ENCODE assay signal across 17 cellular contexts in the genomic region with DNA sequence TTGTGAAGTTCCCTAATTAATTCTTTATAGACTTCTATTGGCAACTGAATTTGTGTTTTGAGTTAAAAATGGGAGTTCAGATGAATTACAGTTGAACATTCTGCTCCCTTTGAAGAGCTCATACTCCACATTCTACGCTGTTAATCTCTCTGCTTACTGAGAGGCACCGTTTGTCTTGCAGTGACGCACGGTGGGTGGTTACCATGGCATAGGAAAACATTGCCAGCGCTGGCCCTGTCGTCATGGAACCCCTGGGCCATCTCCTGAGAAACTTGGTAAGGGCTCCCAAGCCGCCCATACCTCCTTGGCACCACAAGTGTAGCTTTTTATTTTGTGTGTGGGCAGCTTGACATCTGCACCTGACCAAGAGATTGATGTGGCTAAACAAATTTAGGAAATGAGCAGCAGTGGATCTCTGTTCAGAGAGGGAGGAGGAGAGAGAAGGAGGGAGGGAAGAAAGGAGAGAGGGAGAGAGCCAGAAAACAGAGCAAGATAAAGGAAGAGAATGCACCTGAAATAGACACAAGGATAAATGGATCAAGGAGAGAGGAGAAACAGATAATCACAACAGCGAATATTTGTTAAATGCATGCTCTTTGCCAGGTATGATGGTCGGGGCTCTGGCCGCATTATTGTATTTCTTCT.
DNase-seq lines count a peak whose midpoint lies in the region; ATAC-seq, FAIRE-seq and TF ChIP-seq lines count a peak whose summit lies in the region.
"Had no signal": no experiment of that assay in that cellular context is flagged by ENCODE, and none has a peak within 500 bp of the region (broad histone marks: within the 10 kb centered on the region; RNA-seq: fewer than 3 reads in every experiment).

No MANE protein-coding gene starts in this region.

- no peaks in the 10 kb centered on the region for H3K27me3 ChIP-seq in A673 (replicated peaks; ENCODE audit: insufficient read depth, low read depth, low read length, poor library complexity)
- H3K27me3 ChIP-seq in neural progenitor cell = no peaks in the 10 kb centered on the region
- no peaks in the 10 kb centered on the region for H3K27me3 ChIP-seq in HAP-1 (ENCODE audit: low read depth)
- no peaks in the 10 kb centered on the region for H3K27me3 ChIP-seq in osteoblast (ENCODE audit: insufficient read depth, low read length)

- H3K27ac Mint-ChIP-seq in neural progenitor cell (no peak overlapping the region), MCF 10A (ENCODE audit: low read depth, unreplicated experiment) (no peak overlapping the region)
- H3K27ac Mint-ChIP-seq: activated naive CD8-positive, alpha-beta T cell treated with anti-CD3 and anti-CD28 coated beads for 36 hours; immature natural killer cell; nephron had no signal

- in situ Hi-C loops in SK-MEL-5 (cut with HindIII; ENCODE audit: low pct_unique_long_range_greater_than_20kb, low sequenced_read_pairs) = no loop called here
- in situ Hi-C loops in HAP-1 (cut with MboI; ENCODE audit: low sequenced_read_pairs) = no loop called here

- H3K36me3 Mint-ChIP-seq in neural progenitor cell (no peaks in the 10 kb centered on the region), MCF 10A (ENCODE audit: insufficient read depth, unreplicated experiment) (no peaks in the 10 kb centered on the region)
- H3K36me3 Mint-ChIP-seq: activated naive CD8-positive, alpha-beta T cell treated with anti-CD3 and anti-CD28 coated beads for 36 hours; immature natural killer cell had no signal

- POLR2A ChIA-PET in A673 (lab: Charles Lee; ENCODE audit: low non-redundant PET) (no interaction called here), MCF 10A (lab: Yijun Ruan, JAX) (no interaction called here)

- H3K4me3 ChIP-seq in A673 (ENCODE audit: low read depth, low read length, poor library complexity, severe bottlenecking) (no peak overlapping the region), neural progenitor cell (no peak overlapping the region), HAP-1 (no peak overlapping the region), osteoblast (ENCODE audit: insufficient read depth, low read length) (no peak overlapping the region)
- H3K4me3 ChIP-seq: coronary artery, K562 had no signal

- H4K20me1 ChIP-seq in neural progenitor cell (ENCODE audit: low read depth) (no peaks in the 10 kb centered on the region), osteoblast (ENCODE audit: insufficient read depth, low read length) (no peaks in the 10 kb centered on the region)

- no peaks in the 10 kb centered on the region for H3K9me3 ChIP-seq in A673 (ENCODE audit: low read depth, low read length, poor library complexity, severe bottlenecking)
- H3K9me3 ChIP-seq in neural progenitor cell (ENCODE audit: low read depth) = no peaks in the 10 kb centered on the region
- H3K9me3 ChIP-seq in HAP-1 = no peaks in the 10 kb centered on the region
- H3K9me3 ChIP-seq in osteoblast (ENCODE audit: low read depth, low read length) = no peaks in the 10 kb centered on the region

- BruUV-seq in A673 (replicated peaks; lab: Mats Ljungman, UMichigan) (no TSS peak), MCF 10A (replicated peaks; lab: Mats Ljungman, UMichigan) (no TSS peak)

- H3F3A ChIP-seq in neural progenitor cell (ENCODE audit: low read depth) = no peaks in the 10 kb centered on the region

- intact Hi-C loops in A673 (cut with micrococcal nuclease; ENCODE audit: unreplicated experiment) (no loop called here), left ventricle myocardium superior (cut with micrococcal nuclease) (no loop called here), MCF 10A (cut with micrococcal nuclease) (no loop called here)

- H3K9me3 Mint-ChIP-seq in neural progenitor cell (peaks cover 6% of the 10 kb centered on the region), MCF 10A (ENCODE audit: unreplicated experiment) (peaks cover 29% of the 10 kb centered on the region)

- peak; percentile 40 for DNase-seq in A673 (ENCODE audit: low spot score)
- DNase-seq in SK-MEL-5 (ENCODE audit: low read depth, low spot score) = peak; percentile 71
- DNase-seq in left ventricle myocardium superior = peak; percentile 80
- peak; percentile 51 for DNase-seq in neural progenitor cell (ENCODE audit: low spot score)
- no peak for DNase-seq in HAP-1 (ENCODE audit: low spot score in 2 of 2)
- no peak for DNase-seq in MCF 10A (ENCODE audit: unreplicated experiment)
- no peak for DNase-seq in GM12891 (ENCODE audit: insufficient read length, low spot score)
- no peak for DNase-seq in osteoblast (ENCODE audit: insufficient read length, low spot score, missing footprints)
- DNase-seq: activated CD8-positive, alpha-beta memory T cell treated with anti-CD3 and anti-CD28 coated beads, Interleukin-2, amount 50 U/mL, for 4 hours; activated naive CD8-positive, alpha-beta T cell treated with anti-CD3 and anti-CD28 coated beads for 36 hours; immature natural killer cell; NCI-H1436; stimulated activated CD4-positive, alpha-beta T cell treated with anti-CD3 and anti-CD28 coated beads, Interleukin-15, amount 100 ng/mL, for 24 hours had no signal

- H3K79me2 ChIP-seq in neural progenitor cell (ENCODE audit: low read depth) (no peaks in the 10 kb centered on the region), osteoblast (ENCODE audit: insufficient read depth, low read length) (no peaks in the 10 kb centered on the region)

- TF ChIP-seq POLR2A in GM12891 (IDR thresholded peaks at IDR 0.05; ENCODE audit: low read depth, low read length) = no peak

- CTCF ChIA-PET in A673 (lab: Charles Lee) (no interaction called here), MCF 10A (lab: Yijun Ruan, JAX) (no interaction called here)

- H3K4me2 ChIP-seq in neural progenitor cell (no peak overlapping the region), osteoblast (ENCODE audit: insufficient read depth, low read length) (no peak overlapping the region)

- no peak overlapping the region for H3K9ac ChIP-seq in neural progenitor cell

- ATAC-seq in left ventricle myocardium superior = peak; percentile 96
- ATAC-seq: K562 had no signal

- H3K4me3 Mint-ChIP-seq in neural progenitor cell (no peak overlapping the region), MCF 10A (ENCODE audit: unreplicated experiment) (no peak overlapping the region)
- H3K4me3 Mint-ChIP-seq: activated naive CD8-positive, alpha-beta T cell treated with anti-CD3 and anti-CD28 coated beads for 36 hours; immature natural killer cell; nephron had no signal

- TF ChIP-seq CTCF in A673 (conservative IDR thresholded peaks at IDR 0.05; ENCODE audit: low read depth, low read length) (no peak), neural progenitor cell (IDR thresholded peaks at IDR 0.05) (no peak), MCF 10A (IDR thresholded peaks at IDR 0.05; ENCODE audit: unreplicated experiment) (no peak), osteoblast (IDR thresholded peaks at IDR 0.05; ENCODE audit: extremely low read depth, low read depth, low read length) (no peak)

- H3K4me1 Mint-ChIP-seq in neural progenitor cell = peaks cover under 1% of the 10 kb centered on the region
- no peaks in the 10 kb centered on the region for H3K4me1 Mint-ChIP-seq in MCF 10A (ENCODE audit: insufficient read depth, unreplicated experiment)
- H3K4me1 Mint-ChIP-seq: activated naive CD8-positive, alpha-beta T cell treated with anti-CD3 and anti-CD28 coated beads for 36 hours; immature natural killer cell had no signal

- peak overlapping the region; percentile 1 for H3K27ac ChIP-seq in A673 (ENCODE audit: low read depth, low read length, poor library complexity, severe bottlenecking)
- no peak overlapping the region for H3K27ac ChIP-seq in neural progenitor cell
- H3K27ac ChIP-seq in osteoblast (ENCODE audit: low read depth, low read length) = no peak overlapping the region
- H3K27ac ChIP-seq: coronary artery, VCaP had no signal

- no peak for FAIRE-seq in GM12891 (lab: Jason Lieb, UNC)
- FAIRE-seq: K562 had no signal

- H3K36me3 ChIP-seq in A673 (ENCODE audit: insufficient read depth, low read length, poor library complexity, severe bottlenecking) (no peaks in the 10 kb centered on the region), neural progenitor cell (no peaks in the 10 kb centered on the region), HAP-1 (replicated peaks) (no peaks in the 10 kb centered on the region), osteoblast (ENCODE audit: insufficient read depth, low read length) (no peaks in the 10 kb centered on the region)

- H3K4me1 ChIP-seq in A673 (ENCODE audit: insufficient read depth, low read length, poor library complexity, severe bottlenecking) (no peaks in the 10 kb centered on the region), neural progenitor cell (peaks cover 10% of the 10 kb centered on the region), HAP-1 (no peaks in the 10 kb centered on the region), osteoblast (ENCODE audit: insufficient read depth, low read length) (no peaks in the 10 kb centered on the region)

- H2AFZ ChIP-seq in neural progenitor cell (replicated peaks) = peak overlapping the region; percentile 2
- no peak overlapping the region for H2AFZ ChIP-seq in osteoblast (ENCODE audit: low read length)

- H3K27me3 Mint-ChIP-seq in neural progenitor cell (ENCODE audit: insufficient read depth, low read depth) = peaks cover 6% of the 10 kb centered on the region
- H3K27me3 Mint-ChIP-seq in MCF 10A (ENCODE audit: insufficient read depth, unreplicated experiment) = no peaks in the 10 kb centered on the region
- H3K27me3 Mint-ChIP-seq: activated naive CD8-positive, alpha-beta T cell treated with anti-CD3 and anti-CD28 coated beads for 36 hours had no signal

TF ChIP-seq in GM12891, 5 proteins besides CTCF, POLR2A, EP300 and RAD21:
- TF ChIP-seq PAX5 (IDR thresholded peaks at IDR 0.05; ENCODE audit: insufficient read depth, low read length, severe bottlenecking) (no peak), POU2F2 (IDR thresholded peaks at IDR 0.05; ENCODE audit: low read depth, low read length) (no peak), POLR2AphosphoS5 (IDR thresholded peaks at IDR 0.05; ENCODE audit: low read depth, low read length) (no peak), SPI1 (IDR thresholded peaks at IDR 0.05; ENCODE audit: low read depth, low read length) (no peak), TAF1 (IDR thresholded peaks at IDR 0.05; ENCODE audit: low read depth, low read length) (no peak)
TF ChIP-seq in GM12891: peak in this region for 0.

Comparison
In these comparisons a context has a peak if more than half of its experiments do, and no peak if none do; other contexts are left out.
1. DNase-seq: peak in A673 (single experiment), SK-MEL-5 (single experiment), left ventricle myocardium superior (single experiment) and neural progenitor cell (single experiment); none in HAP-1 (0 of 2), MCF 10A (single experiment), GM12891 (single experiment) and osteoblast (single experiment).